15 cellular contexts compared by ENCODE assay signal in the genomic region with DNA sequence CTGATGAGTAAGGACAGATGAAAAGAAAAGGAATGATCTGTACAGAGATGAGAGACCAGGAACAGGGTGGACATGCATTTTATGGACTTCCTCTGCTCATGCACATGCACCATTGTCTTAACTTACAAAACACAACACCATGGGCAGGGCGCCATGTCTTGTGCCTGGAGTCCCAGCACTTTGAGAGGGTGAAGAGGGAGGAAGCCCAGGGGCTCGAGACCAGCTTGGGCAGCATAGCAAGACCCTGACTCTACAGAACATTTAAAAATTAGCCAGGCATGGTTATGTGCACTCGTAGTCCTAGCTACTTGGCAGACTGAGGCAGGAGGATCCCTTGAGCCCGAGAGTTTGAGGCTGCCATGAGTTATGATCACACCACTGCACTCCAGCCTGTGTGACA.
A peak's percentile ranks its signal among the peaks of the same experiment; 100 is the strongest.
DNase-seq lines count a peak whose midpoint lies in the region; ATAC-seq lines count a peak whose summit lies in the region.
"Had no signal": no experiment of that assay in that cellular context is flagged by ENCODE, and none has a peak within 500 bp of the region (broad histone marks: within the 10 kb centered on the region; RNA-seq: fewer than 3 reads in every experiment).

No MANE protein-coding gene starts in this region.

- H3K4me3 Mint-ChIP-seq in CD4-positive, CD25-positive, alpha-beta regulatory T cell: peak overlapping the region in 3 of 4 donors; percentile 36 to 65 (median 64)
- peak overlapping the region in 2 of 4 donors; percentile 33 to 45 for H3K4me3 Mint-ChIP-seq in IgD-negative memory B cell
- peak overlapping the region; percentile 47 for H3K4me3 Mint-ChIP-seq in activated naive CD8-positive, alpha-beta T cell treated with anti-CD3 and anti-CD28 coated beads, Interleukin-2, amount 50 U/mL, for 24 hours
- H3K4me3 Mint-ChIP-seq in natural killer cell treated with Interleukin-12 subunit alpha and Interleukin-12 subunit beta and Interleukin-15 and Interleukin-18, amount 100 ng/mL, for 72 hours: peak overlapping the region; percentile 77

- ATAC-seq in CD4-positive, CD25-positive, alpha-beta regulatory T cell (ENCODE audit: low read depth in 2 of 2): no peak
- ATAC-seq in activated naive CD8-positive, alpha-beta T cell treated with anti-CD3 and anti-CD28 coated beads, Interleukin-2, amount 50 U/mL, for 24 hours: no peak
- ATAC-seq in natural killer cell treated with Interleukin-12 subunit alpha and Interleukin-12 subunit beta and Interleukin-15 and Interleukin-18, amount 100 ng/mL, for 72 hours: no peak
- no peak for ATAC-seq in sciatic nerve
- no peak for ATAC-seq in HG03280 (IDR thresholded peaks at IDR 0.05; ENCODE audit: unreplicated experiment)

- no peak for DNase-seq in CD4-positive, CD25-positive, alpha-beta regulatory T cell
- no peak for DNase-seq in activated naive CD8-positive, alpha-beta T cell treated with anti-CD3 and anti-CD28 coated beads, Interleukin-2, amount 50 U/mL, for 24 hours
- no peak for DNase-seq in natural killer cell treated with Interleukin-12 subunit alpha and Interleukin-12 subunit beta and Interleukin-15 and Interleukin-18, amount 100 ng/mL, for 72 hours (ENCODE audit: low spot score)
- DNase-seq in hepatic stellate cell (ENCODE audit: low spot score) (no peak), sciatic nerve (ENCODE audit: low spot score) (no peak)
- DNase-seq in stimulated activated CD4-positive, alpha-beta T cell treated with anti-CD3 and anti-CD28 coated beads, Interleukin-1b, Interleukin-23, amount 100 ng/mL, for 48 hours: no peak
- DNase-seq: Caco-2, Kasumi-1, NCI-H1930, substantia nigra had no signal

- no peaks in the 10 kb centered on the region for H3K36me3 Mint-ChIP-seq in CD4-positive, CD25-positive, alpha-beta regulatory T cell
- no peaks in the 10 kb centered on the region for H3K36me3 Mint-ChIP-seq in IgD-negative memory B cell
- no peaks in the 10 kb centered on the region for H3K36me3 Mint-ChIP-seq in activated naive CD8-positive, alpha-beta T cell treated with anti-CD3 and anti-CD28 coated beads, Interleukin-2, amount 50 U/mL, for 24 hours (ENCODE audit: low read depth)
- no peaks in the 10 kb centered on the region for H3K36me3 Mint-ChIP-seq in natural killer cell treated with Interleukin-12 subunit alpha and Interleukin-12 subunit beta and Interleukin-15 and Interleukin-18, amount 100 ng/mL, for 72 hours

- H3K9me3 ChIP-seq in CD4-positive, CD25-positive, alpha-beta regulatory T cell (ENCODE audit: control insufficient read depth in 2 of 2, low read length in 2 of 2): no peaks in the 10 kb centered on the region
- H3K9me3 ChIP-seq: Caco-2, right atrium auricular region, SJSA1 had no signal

- intact Hi-C loops in sciatic nerve (cut with DNase I): loop anchor here (10.0 kb wide), 1 partner anchor 85 kb away; the partner anchor contains the start of gene ZFP36L2

- H3K4me1 Mint-ChIP-seq in CD4-positive, CD25-positive, alpha-beta regulatory T cell: peaks cover 12 to 72% (median 44%) of the 10 kb centered on the region in 4 donors
- peaks cover 27 to 40% (median 39%) of the 10 kb centered on the region in 3 donors for H3K4me1 Mint-ChIP-seq in IgD-negative memory B cell
- peaks cover 83% of the 10 kb centered on the region for H3K4me1 Mint-ChIP-seq in activated naive CD8-positive, alpha-beta T cell treated with anti-CD3 and anti-CD28 coated beads, Interleukin-2, amount 50 U/mL, for 24 hours
- H3K4me1 Mint-ChIP-seq in natural killer cell treated with Interleukin-12 subunit alpha and Interleukin-12 subunit beta and Interleukin-15 and Interleukin-18, amount 100 ng/mL, for 72 hours (ENCODE audit: low read depth in 2 of 2): peaks cover 60 to 61% of the 10 kb centered on the region in 2 donors

- peaks cover 57% of the 10 kb centered on the region for H3K4me1 ChIP-seq in CD4-positive, CD25-positive, alpha-beta regulatory T cell (ENCODE audit: control insufficient read depth, insufficient read depth, low read length, poor library complexity, severe bottlenecking)
- H3K4me1 ChIP-seq: SJSA1 had no signal

- no peak overlapping the region for H3K4me3 ChIP-seq in CD4-positive, CD25-positive, alpha-beta regulatory T cell (ENCODE audit: low read depth, low read length)
- H3K4me3 ChIP-seq: coronary artery, right atrium auricular region, SJSA1 had no signal

- H3K27ac ChIP-seq in CD4-positive, CD25-positive, alpha-beta regulatory T cell (ENCODE audit: insufficient read depth, low read length, poor library complexity, severe bottlenecking): peak overlapping the region; percentile 47
- H3K27ac ChIP-seq: SJSA1 had no signal

- peak overlapping the region; percentile 88 to 99 (median 91) for H3K27ac Mint-ChIP-seq in CD4-positive, CD25-positive, alpha-beta regulatory T cell
- peak overlapping the region; percentile 52 to 76 (median 76) for H3K27ac Mint-ChIP-seq in IgD-negative memory B cell
- peak overlapping the region; percentile 87 for H3K27ac Mint-ChIP-seq in activated naive CD8-positive, alpha-beta T cell treated with anti-CD3 and anti-CD28 coated beads, Interleukin-2, amount 50 U/mL, for 24 hours
- H3K27ac Mint-ChIP-seq in natural killer cell treated with Interleukin-12 subunit alpha and Interleukin-12 subunit beta and Interleukin-15 and Interleukin-18, amount 100 ng/mL, for 72 hours: peak overlapping the region; percentile 75 to 87

- no peaks in the 10 kb centered on the region for H3K27me3 ChIP-seq in CD4-positive, CD25-positive, alpha-beta regulatory T cell (ENCODE audit: control insufficient read depth, insufficient read depth, low read length)
- H3K27me3 ChIP-seq: right atrium auricular region, SJSA1 had no signal

- H3K9me3 Mint-ChIP-seq in CD4-positive, CD25-positive, alpha-beta regulatory T cell: no peaks in the 10 kb centered on the region
- H3K9me3 Mint-ChIP-seq in IgD-negative memory B cell: no peaks in the 10 kb centered on the region
- H3K9me3 Mint-ChIP-seq in activated naive CD8-positive, alpha-beta T cell treated with anti-CD3 and anti-CD28 coated beads, Interleukin-2, amount 50 U/mL, for 24 hours: no peaks in the 10 kb centered on the region
- no peaks in the 10 kb centered on the region for H3K9me3 Mint-ChIP-seq in natural killer cell treated with Interleukin-12 subunit alpha and Interleukin-12 subunit beta and Interleukin-15 and Interleukin-18, amount 100 ng/mL, for 72 hours

- H3K27me3 Mint-ChIP-seq in CD4-positive, CD25-positive, alpha-beta regulatory T cell: no peaks in the 10 kb centered on the region
- no peaks in the 10 kb centered on the region for H3K27me3 Mint-ChIP-seq in IgD-negative memory B cell
- no peaks in the 10 kb centered on the region for H3K27me3 Mint-ChIP-seq in activated naive CD8-positive, alpha-beta T cell treated with anti-CD3 and anti-CD28 coated beads, Interleukin-2, amount 50 U/mL, for 24 hours
- no peaks in the 10 kb centered on the region for H3K27me3 Mint-ChIP-seq in natural killer cell treated with Interleukin-12 subunit alpha and Interleukin-12 subunit beta and Interleukin-15 and Interleukin-18, amount 100 ng/mL, for 72 hours

- no peaks in the 10 kb centered on the region for H3K36me3 ChIP-seq in CD4-positive, CD25-positive, alpha-beta regulatory T cell (ENCODE audit: control insufficient read depth, insufficient read depth, low read length)
- H3K36me3 ChIP-seq: right atrium auricular region, SJSA1 had no signal
